2 cellular contexts compared by ENCODE assay signal in genomic region chr1:150076066-150076465, GRCh38.
TF ChIP-seq lines count a peak whose summit lies in the region.

No MANE protein-coding gene starts in this region.

TF ChIP-seq in GM12878, 131 proteins besides CTCF, POLR2A, EP300 and RAD21:
- no peak for TF ChIP-seq E4F1 (IDR thresholded peaks at IDR 0.05; ENCODE audit: borderline replicate concordance, partially characterized antibody)
- peak; percentile 17; the same call in 1 of the 2 replicates for TF ChIP-seq RUNX3 (IDR thresholded peaks at IDR 0.05; ENCODE audit: low read length)
- TF ChIP-seq ZNF384 (IDR thresholded peaks at IDR 0.05; ENCODE audit: borderline replicate concordance, low read depth, low read length), result no peak

TF ChIP-seq in WTC11, 78 proteins besides CTCF, POLR2A, EP300 and RAD21:
- TF ChIP-seq ZNF263 (CRISPR knock-in tag; IDR thresholded peaks at IDR 0.05; ENCODE audit: low read depth) (no peak), JAZF1 (CRISPR knock-in tag; IDR thresholded peaks at IDR 0.05) (no peak), IRF2 (CRISPR knock-in tag; IDR thresholded peaks at IDR 0.05; ENCODE audit: borderline replicate concordance, low read depth) (no peak), EMX1 (CRISPR knock-in tag; IDR thresholded peaks at IDR 0.05) (no peak), E2F4 (CRISPR knock-in tag; IDR thresholded peaks at IDR 0.05; ENCODE audit: borderline replicate concordance, low read depth) (no peak), NFE2L1 (CRISPR knock-in tag; IDR thresholded peaks at IDR 0.05) (no peak)
TF ChIP-seq in WTC11: peak in this region for 0.
